Comparison of ENCODE assay signal across 23 cellular contexts in the genomic region with DNA sequence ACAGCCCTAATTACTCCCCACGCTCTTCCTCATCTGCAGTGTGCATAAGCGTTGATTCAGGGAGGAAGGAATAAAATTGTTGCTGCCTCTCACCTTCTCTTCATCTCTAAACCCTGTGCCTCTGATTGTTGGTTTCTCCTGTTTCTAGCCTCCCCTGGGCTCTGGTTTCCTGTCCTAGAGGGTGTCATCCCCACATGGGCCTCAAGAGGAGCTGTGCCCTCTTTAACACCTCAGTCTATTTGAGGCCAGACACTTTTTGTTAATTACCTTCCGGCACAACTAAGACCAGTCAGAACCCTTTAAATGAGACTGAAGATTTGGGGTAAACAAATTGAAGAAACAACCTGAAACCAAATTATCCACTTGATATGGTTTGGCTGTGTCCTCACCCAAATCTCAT. TPM values are rescaled to one million over a fixed set of nuclear protein-coding genes. Genes with fewer than 3 reads are reported as not detected.
A peak's percentile ranks its signal among the peaks of the same experiment; 100 is the strongest.
DNase-seq lines count a peak whose midpoint lies in the region; ATAC-seq and TF ChIP-seq lines count a peak whose summit lies in the region.
"Had no signal": no experiment of that assay in that cellular context is flagged by ENCODE, and none has a peak within 500 bp of the region (broad histone marks: within the 10 kb centered on the region; RNA-seq: fewer than 3 reads in every experiment).

No MANE protein-coding gene starts in this region.

- no peak overlapping the region for H3K27ac ChIP-seq in Karpas-422 (ENCODE audit: low read length)
- H3K27ac ChIP-seq: BLaER1 treated with 17β-estradiol and CSF1 and Interleukin-3, amounts not matched to agents 10 nM and 100 nM; epithelial cell of prostate had no signal

- no peaks in the 10 kb centered on the region for H3K4me1 ChIP-seq in Karpas-422 (ENCODE audit: low read length)

- peak overlapping the region; percentile 8 to 88 for H3K27ac Mint-ChIP-seq in effector memory CD8-positive, alpha-beta T cell
- H3K27ac Mint-ChIP-seq in natural killer cell, result peak overlapping the region; percentile 88 to 92
- H3K27ac Mint-ChIP-seq: stimulated activated naive CD8-positive, alpha-beta T cell treated with anti-CD3 and anti-CD28 coated beads, Interleukin-15, amount 100 ng/mL, for 72 hours had no signal

- H3K9me3 Mint-ChIP-seq in effector memory CD8-positive, alpha-beta T cell, result peaks cover 6 to 22% of the 10 kb centered on the region in 2 donors
- H3K9me3 Mint-ChIP-seq in natural killer cell, result peaks cover 6 to 11% of the 10 kb centered on the region in 2 donors

- intact Hi-C loops in natural killer cell (cut with micrococcal nuclease), result loop anchor here (5.0 kb wide), 2 partner anchors 61 to 154 kb away; no protein-coding TSS in a partner anchor

- no peaks in the 10 kb centered on the region for H4K20me1 ChIP-seq in Karpas-422 (ENCODE audit: insufficient read depth, low read depth, low read length)
- H4K20me1 ChIP-seq: BLaER1 treated with 17β-estradiol and CSF1 and Interleukin-3, amounts not matched to agents 10 nM and 100 nM had no signal

- peaks cover 24 to 29% of the 10 kb centered on the region in 2 donors for H3K4me1 Mint-ChIP-seq in effector memory CD8-positive, alpha-beta T cell (ENCODE audit: low read depth in 2 of 2)
- peaks cover 49 to 52% of the 10 kb centered on the region in 2 donors for H3K4me1 Mint-ChIP-seq in natural killer cell
- H3K4me1 Mint-ChIP-seq: stimulated activated naive CD8-positive, alpha-beta T cell treated with anti-CD3 and anti-CD28 coated beads, Interleukin-15, amount 100 ng/mL, for 72 hours had no signal

- H3K9me3 ChIP-seq in Karpas-422 (ENCODE audit: low read length), result no peaks in the 10 kb centered on the region

- H3K79me2 ChIP-seq in Karpas-422 (ENCODE audit: low read length), result no peaks in the 10 kb centered on the region

- peak overlapping the region; percentile 35 to 44 for H3K4me3 Mint-ChIP-seq in effector memory CD8-positive, alpha-beta T cell
- H3K4me3 Mint-ChIP-seq in natural killer cell, result peak overlapping the region; percentile 84
- H3K4me3 Mint-ChIP-seq: stimulated activated naive CD8-positive, alpha-beta T cell treated with anti-CD3 and anti-CD28 coated beads, Interleukin-15, amount 100 ng/mL, for 72 hours had no signal

- H3K4me2 ChIP-seq in Karpas-422 (ENCODE audit: low read depth, low read length, poor library complexity, severe bottlenecking), result no peak overlapping the region

- no peak overlapping the region for H3K9ac ChIP-seq in Karpas-422 (ENCODE audit: low read length)
- H3K9ac ChIP-seq: BLaER1 treated with 17β-estradiol and CSF1 and Interleukin-3, amounts not matched to agents 10 nM and 100 nM had no signal

- no peaks in the 10 kb centered on the region for H3K27me3 ChIP-seq in Karpas-422 (ENCODE audit: low read length)
- H3K27me3 ChIP-seq: BLaER1 treated with 17β-estradiol and CSF1 and Interleukin-3, amounts not matched to agents 10 nM and 100 nM had no signal

- H3K4me3 ChIP-seq in Karpas-422 (ENCODE audit: low read length), result no peak overlapping the region
- H3K4me3 ChIP-seq: BLaER1 treated with 17β-estradiol and CSF1 and Interleukin-3, amounts not matched to agents 10 nM and 100 nM had no signal

- DNase-seq in DMS 273 (lab: John Stamatoyannopoulos, UW; ENCODE audit: unreplicated experiment) (peak; percentile 2), DMS 273 treated with DMSO at 0.1 percent for 48 hours (lab: John Stamatoyannopoulos, UW) (no peak), Karpas-422 (peak; percentile 62), natural killer cell (peak; percentile 33), NCI-H2107 (lab: John Stamatoyannopoulos, UW) (no peak), kidney glomerular epithelial cell (lab: John Stamatoyannopoulos, UW) (no peak)
- peak in 1 of 3 experiments; percentile 35 for DNase-seq in effector memory CD8-positive, alpha-beta T cell
- DNase-seq: 8988T; amygdala; head of caudate nucleus; NCI-H1694 treated with DMSO at 0.1 percent for 48 hours; NCI-H446 treated with DMSO at 0.1 percent for 48 hours; retina; SHP77; stimulated activated CD4-positive, alpha-beta T cell treated with anti-CD3 and anti-CD28 coated beads, Interleukin-15, amount 100 ng/mL, for 24 hours; stimulated activated naive CD8-positive, alpha-beta T cell treated with anti-CD3 and anti-CD28 coated beads, Interleukin-15, amount 100 ng/mL, for 72 hours had no signal

- peaks cover 2% of the 10 kb centered on the region for H3K36me3 Mint-ChIP-seq in effector memory CD8-positive, alpha-beta T cell (ENCODE audit: insufficient read depth)
- peaks cover 20% of the 10 kb centered on the region for H3K36me3 Mint-ChIP-seq in natural killer cell

- H3K36me3 ChIP-seq in Karpas-422 (ENCODE audit: insufficient read depth, low read length), result no peaks in the 10 kb centered on the region
- H3K36me3 ChIP-seq: BLaER1 treated with 17β-estradiol and CSF1 and Interleukin-3, amounts not matched to agents 10 nM and 100 nM had no signal

- H3K9me2 ChIP-seq in Karpas-422 (replicated peaks; ENCODE audit: insufficient read depth, low read length), result no peaks in the 10 kb centered on the region

- no peak overlapping the region for H2AFZ ChIP-seq in Karpas-422 (ENCODE audit: low read length)

- peak; percentile 57 for TF ChIP-seq CTCF in natural killer cell (IDR thresholded peaks at IDR 0.05)

- no peaks in the 10 kb centered on the region for H3K27me3 Mint-ChIP-seq in effector memory CD8-positive, alpha-beta T cell
- peaks cover 0 to 2% of the 10 kb centered on the region in 2 donors for H3K27me3 Mint-ChIP-seq in natural killer cell (ENCODE audit: low read depth in 2 of 2)
- H3K27me3 Mint-ChIP-seq: stimulated activated naive CD8-positive, alpha-beta T cell treated with anti-CD3 and anti-CD28 coated beads, Interleukin-15, amount 100 ng/mL, for 72 hours had no signal

- peak; percentile 87 for ATAC-seq in effector memory CD8-positive, alpha-beta T cell (replicated peaks)
- peak; percentile 89 to 96 (median 93) for ATAC-seq in natural killer cell
- no peak for ATAC-seq in HG03039 (IDR thresholded peaks at IDR 0.05; ENCODE audit: unreplicated experiment)
- ATAC-seq: stimulated activated naive CD8-positive, alpha-beta T cell treated with anti-CD3 and anti-CD28 coated beads, Interleukin-15, amount 100 ng/mL, for 72 hours had no signal

RNA-seq across cellular contexts. Expression of gene CTAGE1, which starts 9.7 kb away (rescaled TPM):
- not detected in 2 replicates for total RNA-seq in Karpas-422 (2014; rRNA removed; shearing (Covaris generic); ENCODE audit: low replicate concordance)
- total RNA-seq in natural killer cell, result not detected
- total RNA-seq: HT-29; mesenteric fat pad; T-helper 2 cell treated with Interferon-gamma antibody and Interleukin-4, amounts not matched to agents 100 ng/mL and 5 ng/mL, for 36 hours; ureter had no signal

Comparison
In these comparisons a context has a peak if more than half of its experiments do, and no peak if none do; other contexts are left out.
1. DNase-seq: peak in DMS 273 (single experiment), Karpas-422 (single experiment) and natural killer cell (single experiment); none in DMS 273 treated with DMSO at 0.1 percent for 48 hours (single experiment), NCI-H2107 (single experiment) and kidney glomerular epithelial cell (single experiment).